Comparison of ENCODE assay signal across 20 cellular contexts in the genomic region with DNA sequence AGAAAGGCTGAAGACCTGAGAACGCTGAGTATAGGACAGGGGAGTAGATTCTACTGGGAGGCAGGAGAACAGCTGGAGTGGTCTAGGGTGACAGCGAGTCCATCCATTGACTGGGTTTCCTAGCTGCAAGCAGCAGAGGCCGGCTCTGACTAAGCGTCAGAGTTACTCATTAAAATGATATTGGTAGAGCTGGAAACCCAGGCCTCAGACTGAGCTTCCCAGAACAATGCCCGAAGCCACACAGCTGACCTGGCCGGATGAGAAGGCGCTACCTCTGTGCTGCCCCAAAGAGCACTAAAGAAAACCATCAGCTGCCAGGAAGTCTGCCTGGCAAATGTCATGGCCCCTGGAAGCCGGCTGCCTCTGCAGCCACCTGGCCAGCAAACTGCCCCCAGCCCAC.
A peak's percentile ranks its signal among the peaks of the same experiment; 100 is the strongest.
DNase-seq lines count a peak whose midpoint lies in the region; TF ChIP-seq lines count a peak whose summit lies in the region.
"Had no signal": no experiment of that assay in that cellular context is flagged by ENCODE, and none has a peak within 500 bp of the region (broad histone marks: within the 10 kb centered on the region; RNA-seq: fewer than 3 reads in every experiment).

No MANE protein-coding gene starts in this region.

- H3K4me3 Mint-ChIP-seq in type B pancreatic cell, result no peak overlapping the region
- H3K4me3 Mint-ChIP-seq: CD8-positive, alpha-beta memory T cell had no signal

- DNase-seq in Caki2 (ENCODE audit: low read depth) (peak; percentile 52), epithelial cell of prostate (ENCODE audit: low read depth, low spot score) (no peak), kidney tubule cell (ENCODE audit: low spot score) (peak; percentile 58), renal cortical epithelial cell (ENCODE audit: low read depth) (peak; percentile 78), coronary artery (ENCODE audit: low spot score) (no peak), NCI-H1436 (lab: John Stamatoyannopoulos, UW) (no peak), type B pancreatic cell (ENCODE audit: extremely low spot score, unreplicated experiment) (no peak), NOMO-1 treated with DMSO at 0.1 percent for 48 hours (lab: John Stamatoyannopoulos, UW; ENCODE audit: unreplicated experiment) (no peak)
- DNase-seq: AML-193; CD8-positive, alpha-beta memory T cell; EL; GF-D8; Karpas-422; MG63; NCI-H1417; NCI-H1930; NCI-H226; NCI-H748 treated with DMSO at 0.1 percent for 48 hours; SJCRH30 had no signal

- peaks cover 55% of the 10 kb centered on the region for H3K4me1 Mint-ChIP-seq in type B pancreatic cell (ENCODE audit: unreplicated experiment)

- H3K27me3 Mint-ChIP-seq in type B pancreatic cell, result peaks cover 61% of the 10 kb centered on the region

- H3K36me3 Mint-ChIP-seq in type B pancreatic cell, result no peaks in the 10 kb centered on the region
- H3K36me3 Mint-ChIP-seq: CD8-positive, alpha-beta memory T cell had no signal

- in situ Hi-C loops in Caki2 (cut with HindIII; ENCODE audit: low pct_unique_long_range_greater_than_20kb, low sequenced_read_pairs), result no loop called here

- peak overlapping the region; percentile 73 for H3K27ac ChIP-seq in epithelial cell of prostate
- H3K27ac ChIP-seq in coronary artery, result no peak overlapping the region
- H3K27ac ChIP-seq: C4-2B, SJCRH30 had no signal

- TF ChIP-seq CTCF in coronary artery (IDR thresholded peaks at IDR 0.05) (no peak), type B pancreatic cell (conservative IDR thresholded peaks at IDR 0.05) (no peak)

- H3K27ac Mint-ChIP-seq in type B pancreatic cell, result no peak overlapping the region
- H3K27ac Mint-ChIP-seq: CD8-positive, alpha-beta memory T cell had no signal

- H3K9me3 Mint-ChIP-seq in type B pancreatic cell, result peaks cover 9% of the 10 kb centered on the region

- H3K4me3 ChIP-seq in coronary artery, result no peak overlapping the region
- H3K4me3 ChIP-seq: MG63, SJCRH30 had no signal

Comparison
In these comparisons a context has a peak if more than half of its experiments do, and no peak if none do; other contexts are left out.
1. DNase-seq: peak in Caki2 (single experiment), kidney tubule cell (single experiment) and renal cortical epithelial cell (single experiment); none in epithelial cell of prostate (single experiment), coronary artery (single experiment), NCI-H1436 (single experiment), type B pancreatic cell (single experiment) and NOMO-1 treated with DMSO at 0.1 percent for 48 hours (single experiment).